ENCODE assay signal across 8 cellular contexts in genomic region chr7:106660862-106661720, GRCh38. TPM values are rescaled to one million over a fixed set of nuclear protein-coding genes. Genes with fewer than 3 reads are reported as not detected.
DNase-seq lines count a peak whose midpoint lies in the region; ATAC-seq, FAIRE-seq and TF ChIP-seq lines count a peak whose summit lies in the region.

CCDC71L (minus strand) TSS chr7:106661158; CDS start chr7:106660896, 262 bp downstream.

- CTCF ChIA-PET in A673 (lab: Charles Lee) = interaction anchor here (0.6 to 1.0 kb wide), 4 partner anchors 57 to 507 kb away, joined by 3 to 5 read pairs (median 4); partner anchors contain the start of gene HBP1

- DNase-seq in A673 (ENCODE audit: low spot score) (peak; percentile 97), NCI-H2227 (lab: John Stamatoyannopoulos, UW; ENCODE audit: unreplicated experiment) (peak; percentile 98), bronchial epithelial cell (ENCODE audit: low read depth) (peak; percentile 80), inferior parietal cortex (ENCODE audit: extremely low spot score) (peak; percentile 91)
- peak; percentile 83 to 89 for DNase-seq in stimulated activated CD4-positive, alpha-beta T cell treated with anti-CD3 and anti-CD28 coated beads, Interleukin-12 subunit alpha, Interleukin-12 subunit beta, amount 100 ng/mL, for 24 hours (ENCODE audit: low read depth in 2 of 2)

- ATAC-seq in GM18870 (IDR thresholded peaks at IDR 0.05; ENCODE audit: unreplicated experiment) = peak; percentile 62
- peak; percentile 73 for ATAC-seq in HG03135 (IDR thresholded peaks at IDR 0.05; ENCODE audit: unreplicated experiment)

- no peaks in the 10 kb centered on the region for H3K9me3 ChIP-seq in A673 (ENCODE audit: low read depth, low read length, poor library complexity, severe bottlenecking)

- POLR2A ChIA-PET in A673 (lab: Charles Lee; ENCODE audit: low non-redundant PET) = interaction anchor here (0.7 kb wide), 1 partner anchor 144 kb away, joined by 5 read pairs; no protein-coding TSS in a partner anchor

- peak; percentile 70 for FAIRE-seq in bronchial epithelial cell (lab: Jason Lieb, UNC)

- TF ChIP-seq CTCF in A673 (conservative IDR thresholded peaks at IDR 0.05; ENCODE audit: low read depth, low read length) = no peak
- no peak for TF ChIP-seq CTCF in WI38 (IDR thresholded peaks at IDR 0.05; ENCODE audit: low read depth, low read length)
- TF ChIP-seq CTCF in bronchial epithelial cell (IDR thresholded peaks at IDR 0.05; ENCODE audit: insufficient read depth, low read length, severe bottlenecking) = no peak

- peak within 1 kb of the TSS; percentile 84 for H3K4me3 ChIP-seq in A673 (ENCODE audit: low read depth, low read length, poor library complexity, severe bottlenecking)
- peak within 1 kb of the TSS; percentile 82 for H3K4me3 ChIP-seq in WI38 (ENCODE audit: low read depth, low read length)
- H3K4me3 ChIP-seq in bronchial epithelial cell (ENCODE audit: low read depth, low read length) = peak within 1 kb of the TSS; percentile 73

- no TSS peak for BruUV-seq in A673 (replicated peaks; lab: Mats Ljungman, UMichigan)

- H3K27me3 ChIP-seq in A673 (replicated peaks; ENCODE audit: insufficient read depth, low read depth, low read length, poor library complexity) (no peaks in the 10 kb centered on the region), bronchial epithelial cell (ENCODE audit: control insufficient read depth, insufficient read depth, low read length) (no peaks in the 10 kb centered on the region)

- H3K4me1 ChIP-seq in A673 (ENCODE audit: insufficient read depth, low read length, poor library complexity, severe bottlenecking) = peaks cover 8% of the 10 kb centered on the region

- peak within 1 kb of the TSS; percentile 87 for H3K27ac ChIP-seq in A673 (ENCODE audit: low read depth, low read length, poor library complexity, severe bottlenecking)

- no peaks in the 10 kb centered on the region for H3K36me3 ChIP-seq in A673 (ENCODE audit: insufficient read depth, low read length, poor library complexity, severe bottlenecking)
- no peaks in the 10 kb centered on the region for H3K36me3 ChIP-seq in bronchial epithelial cell (ENCODE audit: control insufficient read depth, insufficient read depth, low read length)

- intact Hi-C loops in A673 (cut with micrococcal nuclease; ENCODE audit: unreplicated experiment) = loop anchor here (1.0 to 2.0 kb wide), 2 partner anchors 75 to 118 kb away; no protein-coding TSS in a partner anchor

RNA-seq across cellular contexts. Expression of gene CCDC71L, which starts in this region (rescaled TPM):
- total RNA-seq in A673 (2021) (14.1 and 18.4 TPM in 2 replicates), bronchial epithelial cell (6.6 and 11.6 TPM in 2 replicates)

Comparison
In these comparisons a context has a peak if more than half of its experiments do, and no peak if none do; other contexts are left out.
1. Peak in every context shown above with its lines: DNase-seq, ATAC-seq, H3K4me3 ChIP-seq and H3K27ac ChIP-seq.